ENCODE assay signal across 8 cellular contexts in the genomic region with DNA sequence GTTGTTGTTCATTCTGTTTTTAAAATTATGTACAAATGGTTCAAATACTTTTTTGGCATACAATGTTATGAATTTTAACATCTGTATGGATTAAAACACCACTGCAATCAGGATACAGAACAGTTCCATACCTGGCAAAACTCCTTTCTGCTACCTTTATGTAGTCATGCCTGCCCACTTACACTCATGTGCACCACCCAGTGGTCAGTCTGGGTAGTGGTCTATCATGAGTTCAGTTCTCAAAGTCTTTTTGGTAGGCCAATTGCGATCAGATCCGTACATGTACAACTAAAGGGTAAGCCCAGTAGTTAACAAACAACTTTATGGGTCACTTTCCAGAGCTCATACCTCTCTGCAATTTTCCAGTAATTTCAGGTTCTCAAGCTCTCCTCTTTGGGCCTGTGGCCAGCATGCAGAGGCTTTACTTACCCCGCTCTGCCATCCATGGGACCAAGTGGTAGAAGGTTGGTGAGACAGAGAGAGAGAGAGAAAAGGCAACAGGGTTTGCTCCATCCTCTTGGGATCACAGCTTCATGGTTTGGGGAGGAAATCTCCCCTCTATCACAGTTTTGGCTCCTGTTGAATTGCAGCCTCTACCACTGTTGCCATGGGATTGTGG.
A peak's percentile ranks its signal among the peaks of the same experiment; 100 is the strongest.
DNase-seq lines count a peak whose midpoint lies in the region; ATAC-seq, FAIRE-seq and TF ChIP-seq lines count a peak whose summit lies in the region.

No MANE protein-coding gene starts in this region.

- DNase-seq in DMS53 treated with DMSO at 0.1 percent for 48 hours (lab: John Stamatoyannopoulos, UW; ENCODE audit: unreplicated experiment) (peak; percentile 13), HuH-7 (ENCODE audit: low spot score) (peak; percentile 26), T-helper 9 cell (peak; percentile 44), GM12878 (ENCODE audit: low read depth, low spot score) (peak; percentile 15), inferior parietal cortex (ENCODE audit: extremely low spot score) (peak; percentile 72)
- peak; percentile 74 to 77 for DNase-seq in stimulated activated CD4-positive, alpha-beta T cell treated with anti-CD3 and anti-CD28 coated beads, Interleukin-2, amount 100 ng/mL, for 24 hours

- ATAC-seq in GM19463 (IDR thresholded peaks at IDR 0.05; ENCODE audit: unreplicated experiment) = peak; percentile 86
- peak; percentile 91 for ATAC-seq in GM12878
- no peak for ATAC-seq in HG03045 (IDR thresholded peaks at IDR 0.05; ENCODE audit: unreplicated experiment)

- RAD21 ChIA-PET in GM12878 (lab: Charles Lee; ENCODE audit: unreplicated experiment) = interaction anchor here (0.7 to 3.5 kb wide), 4 partner anchors 34 to 1255 kb away, joined by 3 to 32 read pairs (median 8); no protein-coding TSS in a partner anchor

- CTCF ChIA-PET in GM12878 (lab: Yijun Ruan, JAX) = interaction anchor here (0.8 to 7.3 kb wide), 13 partner anchors 8 to 409 kb away, joined by 3 to 82 read pairs (median 4); no protein-coding TSS in a partner anchor

- H3K4me3 ChIP-seq in GM12878 = no peak overlapping the region

- H4K20me1 ChIP-seq in GM12878 (ENCODE audit: control insufficient read depth, insufficient read depth) = no peaks in the 10 kb centered on the region

- intact Hi-C loops in GM12878 (cut with micrococcal nuclease; ENCODE audit: unreplicated experiment) = loop anchor here (1.0 kb wide), 2 partner anchors 387 to 395 kb away; no protein-coding TSS in a partner anchor

- BruUV-seq in GM12878 (replicated peaks; lab: Mats Ljungman, UMichigan) = no TSS peak

- H2AFZ ChIP-seq in GM12878 (ENCODE audit: control insufficient read depth, low read depth, low read length) = no peak overlapping the region

- H3K9me3 ChIP-seq in GM12878 (replicated peaks; ENCODE audit: control insufficient read depth, insufficient read depth, low read length) = no peaks in the 10 kb centered on the region

- H3K27me3 ChIP-seq in GM12878 (replicated peaks in 1 of 2; ENCODE audit: control insufficient read depth in 2 of 2, insufficient read depth in 2 of 2, low read length in 1 of 2) = no peaks in the 10 kb centered on the region

- in situ Hi-C loops in GM12878 (cut with MboI) = no loop called here

- H3K9ac ChIP-seq in GM12878 (ENCODE audit: control insufficient read depth, insufficient read depth, low read length) = no peak overlapping the region

- 71% methylated on average over 3 of the region's 3 CpGs for WGBS in GM12878 (ENCODE audit: insufficient coverage, insufficient replicate concordance, low lambda C conversion rate, missing lambda C conversion rate)

- no peaks in the 10 kb centered on the region for H3K36me3 ChIP-seq in GM12878 (ENCODE audit: control insufficient read depth in 2 of 2, insufficient read depth in 2 of 2, low read length in 1 of 2)

- FAIRE-seq in GM12878 (lab: Jason Lieb, UNC) = peak; percentile 99

- peak; percentile 80 to 88 (median 83) for TF ChIP-seq CTCF in GM12878 (IDR thresholded peaks at IDR 0.05 in 2 of 3, conservative IDR thresholded peaks at IDR 0.05 in 1 of 3; ENCODE audit: control insufficient read depth in 2 of 3, extremely low read depth in 1 of 3, insufficient read depth in 1 of 3, low read depth in 3 of 3, low read length in 3 of 3)

- POLR2A ChIA-PET in GM12878 (lab: Charles Lee) = no interaction called here

- SMC1A ChIA-PET in GM12878 (lab: Charles Lee; ENCODE audit: uncharacterized antibody, unreplicated experiment) = interaction anchor here (1.0 to 7.2 kb wide), 10 partner anchors 8 to 395 kb away, joined by 3 to 63 read pairs (median 5); no protein-coding TSS in a partner anchor

- H3K4me2 ChIP-seq in GM12878 (ENCODE audit: control insufficient read depth, insufficient read depth) = no peak overlapping the region

- no peaks in the 10 kb centered on the region for H3K4me1 ChIP-seq in GM12878 (ENCODE audit: control insufficient read depth, insufficient read depth, low read length)

- H3K79me2 ChIP-seq in GM12878 (ENCODE audit: control insufficient read depth, insufficient read depth, low read length) = no peaks in the 10 kb centered on the region

- TF ChIP-seq EP300 in GM12878 (IDR thresholded peaks at IDR 0.05; ENCODE audit: borderline replicate concordance in 1 of 2, control insufficient read depth in 1 of 2, low read depth in 2 of 2, low read length in 2 of 2) = no peak

- TF ChIP-seq POLR2A in GM12878 (IDR thresholded peaks at IDR 0.05; ENCODE audit: low read depth, low read length) = no peak

- TF ChIP-seq RAD21 in GM12878 (IDR thresholded peaks at IDR 0.05; ENCODE audit: insufficient read depth, low read depth, low read length) = peak; percentile 79

- H3K27ac ChIP-seq in GM12878 (ENCODE audit: control insufficient read depth, insufficient read depth) = no peak overlapping the region

TF ChIP-seq in GM12878, 131 proteins besides CTCF, POLR2A, EP300 and RAD21:
- no peak for TF ChIP-seq HDGF (IDR thresholded peaks at IDR 0.05)
- peak; percentile 91 for TF ChIP-seq SMC3 (IDR thresholded peaks at IDR 0.05; ENCODE audit: borderline replicate concordance, low read length)
- TF ChIP-seq YY1 (IDR thresholded peaks at IDR 0.05; ENCODE audit: low read depth, low read length) = 0 out of 2 replicates have a peak, but pooled peaks have one; percentile 39
- no peak for TF ChIP-seq SPI1 (IDR thresholded peaks at IDR 0.05; ENCODE audit: borderline replicate concordance, insufficient read depth, low read depth, low read length)
- TF ChIP-seq RUNX3 (IDR thresholded peaks at IDR 0.05; ENCODE audit: low read length) = 0 out of 2 replicates have a peak, but pooled peaks have one; percentile 13

Comparison
In these comparisons a context has a peak if more than half of its experiments do, and no peak if none do; other contexts are left out.
1. DNase-seq: peak in every context shown above with its lines; median percentile 76 in stimulated activated CD4-positive, alpha-beta T cell treated with anti-CD3 and anti-CD28 coated beads, Interleukin-2, amount 100 ng/mL, for 24 hours; 72 in inferior parietal cortex; 44 in T-helper 9 cell; 26 in HuH-7; 15 in GM12878; 13 in DMS53 treated with DMSO at 0.1 percent for 48 hours.